ENCODE assay signal across 2 cellular contexts in the genomic region with DNA sequence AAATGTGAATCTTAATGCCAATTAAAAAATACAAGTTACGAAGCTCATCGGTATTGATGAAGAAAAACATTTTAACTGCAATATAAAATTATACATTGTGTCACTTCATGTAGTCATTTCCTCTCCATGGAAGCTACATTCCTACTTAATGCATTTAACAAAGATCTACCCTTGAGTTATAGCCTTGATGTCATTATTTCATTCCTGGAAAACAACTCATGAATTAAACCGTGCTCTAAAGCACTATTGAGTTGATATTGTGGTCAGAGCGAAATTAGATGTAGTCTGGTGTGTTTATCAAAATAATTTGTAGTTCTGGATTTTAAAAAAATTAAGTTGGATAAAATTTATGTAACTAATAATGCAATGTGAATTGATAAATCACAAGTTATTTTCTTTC.
TF ChIP-seq lines count a peak whose summit lies in the region.

No MANE protein-coding gene starts in this region.

TF ChIP-seq in SK-N-SH treated with all-trans-retinoic acid at 6 μM for 48 hours, 23 proteins besides CTCF, POLR2A, EP300 and RAD21 (continued from another document):
- TF ChIP-seq, protein P1, sequence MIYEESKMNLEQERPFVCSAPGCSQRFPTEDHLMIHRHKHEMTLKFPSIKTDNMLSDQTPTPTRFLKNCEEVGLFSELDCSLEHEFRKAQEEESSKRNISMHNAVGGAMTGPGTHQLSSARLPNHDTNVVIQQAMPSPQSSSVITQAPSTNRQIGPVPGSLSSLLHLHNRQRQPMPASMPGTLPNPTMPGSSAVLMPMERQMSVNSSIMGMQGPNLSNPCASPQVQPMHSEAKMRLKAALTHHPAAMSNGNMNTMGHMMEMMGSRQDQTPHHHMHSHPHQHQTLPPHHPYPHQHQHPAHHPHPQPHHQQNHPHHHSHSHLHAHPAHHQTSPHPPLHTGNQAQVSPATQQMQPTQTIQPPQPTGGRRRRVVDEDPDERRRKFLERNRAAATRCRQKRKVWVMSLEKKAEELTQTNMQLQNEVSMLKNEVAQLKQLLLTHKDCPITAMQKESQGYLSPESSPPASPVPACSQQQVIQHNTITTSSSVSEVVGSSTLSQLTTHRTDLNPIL (CRISPR knock-in tag; IDR thresholded peaks at IDR 0.05; ENCODE audit: low read depth) = peak; percentile 91
TF ChIP-seq in SK-N-SH treated with all-trans-retinoic acid at 6 μM for 48 hours: peak in this region for 5.

TF ChIP-seq in SK-N-SH, 30 proteins besides CTCF, POLR2A, EP300 and RAD21 (continued from another document):
- TF ChIP-seq, protein P2, sequence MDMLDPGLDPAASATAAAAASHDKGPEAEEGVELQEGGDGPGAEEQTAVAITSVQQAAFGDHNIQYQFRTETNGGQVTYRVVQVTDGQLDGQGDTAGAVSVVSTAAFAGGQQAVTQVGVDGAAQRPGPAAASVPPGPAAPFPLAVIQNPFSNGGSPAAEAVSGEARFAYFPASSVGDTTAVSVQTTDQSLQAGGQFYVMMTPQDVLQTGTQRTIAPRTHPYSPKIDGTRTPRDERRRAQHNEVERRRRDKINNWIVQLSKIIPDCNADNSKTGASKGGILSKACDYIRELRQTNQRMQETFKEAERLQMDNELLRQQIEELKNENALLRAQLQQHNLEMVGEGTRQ (IDR thresholded peaks at IDR 0.05; ENCODE audit: borderline replicate concordance, low read depth, low read length) = no peak
- TF ChIP-seq MEF2A (IDR thresholded peaks at IDR 0.05; ENCODE audit: borderline replicate concordance, low read depth) = no peak
